Comparison of ENCODE assay signal across 22 cellular contexts in the genomic region with DNA sequence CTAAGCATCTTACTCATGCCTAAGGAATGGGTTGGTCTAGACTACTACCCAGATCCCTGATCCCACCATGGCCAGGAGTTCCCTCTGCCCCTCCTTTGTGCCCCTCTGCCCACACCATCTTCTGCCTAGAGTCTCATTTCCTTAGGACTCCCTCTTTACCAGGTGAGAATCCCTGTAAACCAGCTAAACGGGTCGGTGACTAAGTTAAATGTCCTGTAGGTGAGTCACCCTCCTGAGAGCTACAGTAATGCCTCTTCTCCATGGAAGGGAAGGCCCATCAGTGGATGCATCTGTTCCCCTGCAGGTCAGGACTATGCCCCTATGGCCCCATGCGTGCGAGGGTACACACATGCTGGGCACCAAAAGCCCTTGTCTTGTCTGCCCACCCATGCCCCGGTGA. TPM values are rescaled to one million over a fixed set of nuclear protein-coding genes. Genes with fewer than 3 reads are reported as not detected.
A peak's percentile ranks its signal among the peaks of the same experiment; 100 is the strongest.
DNase-seq lines count a peak whose midpoint lies in the region; FAIRE-seq and TF ChIP-seq lines count a peak whose summit lies in the region.
"Had no signal": no experiment of that assay in that cellular context is flagged by ENCODE, and none has a peak within 500 bp of the region (broad histone marks: within the 10 kb centered on the region; RNA-seq: fewer than 3 reads in every experiment).

No MANE protein-coding gene starts in this region.

- no peak overlapping the region for H3K27ac ChIP-seq in astrocyte (ENCODE audit: low read depth, low read length)
- no peak overlapping the region for H3K27ac ChIP-seq in osteoblast (ENCODE audit: low read depth, low read length)
- H3K27ac ChIP-seq: colonic mucosa, left ventricle myocardium inferior, parathyroid adenoma had no signal

- H3K4me3 Mint-ChIP-seq in Calu3 (ENCODE audit: low read depth, unreplicated experiment) (no peak overlapping the region), astrocyte (ENCODE audit: unreplicated experiment) (no peak overlapping the region)
- H3K4me3 Mint-ChIP-seq: natural killer cell had no signal

- no peak for TF ChIP-seq CTCF in Calu3 (IDR thresholded peaks at IDR 0.05; ENCODE audit: unreplicated experiment)
- TF ChIP-seq CTCF in astrocyte (IDR thresholded peaks at IDR 0.05; ENCODE audit: insufficient read depth, low read depth, low read length): no peak
- TF ChIP-seq CTCF in kidney epithelial cell (IDR thresholded peaks at IDR 0.05; ENCODE audit: insufficient read depth, low read length, poor library complexity, severe bottlenecking): no peak
- TF ChIP-seq CTCF in osteoblast (IDR thresholded peaks at IDR 0.05; ENCODE audit: extremely low read depth, low read depth, low read length): no peak

- H3K4me1 ChIP-seq in astrocyte (ENCODE audit: insufficient read depth, low read length) (no peaks in the 10 kb centered on the region), osteoblast (ENCODE audit: insufficient read depth, low read length) (no peaks in the 10 kb centered on the region)
- H3K4me1 ChIP-seq: colonic mucosa, left ventricle myocardium inferior, parathyroid adenoma had no signal

- no peaks in the 10 kb centered on the region for H3K27me3 ChIP-seq in astrocyte (ENCODE audit: insufficient read depth, low read length)
- no peaks in the 10 kb centered on the region for H3K27me3 ChIP-seq in kidney epithelial cell (ENCODE audit: control insufficient read depth, insufficient read depth, low read length)
- H3K27me3 ChIP-seq in osteoblast (ENCODE audit: insufficient read depth, low read length): no peaks in the 10 kb centered on the region
- H3K27me3 ChIP-seq: colonic mucosa, MG63 had no signal

- no peaks in the 10 kb centered on the region for H4K20me1 ChIP-seq in astrocyte (ENCODE audit: insufficient read depth, low read length)
- no peaks in the 10 kb centered on the region for H4K20me1 ChIP-seq in osteoblast (ENCODE audit: insufficient read depth, low read length)

- H3K36me3 ChIP-seq in astrocyte (ENCODE audit: insufficient read depth, low read length) (no peaks in the 10 kb centered on the region), kidney epithelial cell (ENCODE audit: control insufficient read depth, insufficient read depth, low read length) (no peaks in the 10 kb centered on the region), osteoblast (ENCODE audit: insufficient read depth, low read length) (no peaks in the 10 kb centered on the region)
- H3K36me3 ChIP-seq: colonic mucosa, left ventricle myocardium inferior, MG63 had no signal

- FAIRE-seq in astrocyte (lab: Jason Lieb, UNC): no peak
- FAIRE-seq: GM12878 had no signal

- H3K4me3 ChIP-seq in astrocyte (ENCODE audit: insufficient read depth, low read depth, low read length) (no peak overlapping the region), kidney epithelial cell (ENCODE audit: low read depth, low read length) (no peak overlapping the region), osteoblast (ENCODE audit: insufficient read depth, low read length) (no peak overlapping the region)
- H3K4me3 ChIP-seq: colonic mucosa, GM12878, left ventricle myocardium inferior, MG63 had no signal

- intact Hi-C loops in Calu3 (cut with micrococcal nuclease; ENCODE audit: unreplicated experiment): no loop called here

- BruUV-seq in Calu3 (replicated peaks; lab: Mats Ljungman, UMichigan): no TSS peak

- H3K9me3 Mint-ChIP-seq in Calu3 (ENCODE audit: low read depth, unreplicated experiment) (peaks cover 4% of the 10 kb centered on the region), astrocyte (ENCODE audit: unreplicated experiment) (peaks cover 2% of the 10 kb centered on the region)
- H3K9me3 Mint-ChIP-seq: natural killer cell had no signal

- H3K4me2 ChIP-seq in astrocyte (ENCODE audit: low read length): no peak overlapping the region
- H3K4me2 ChIP-seq in osteoblast (ENCODE audit: insufficient read depth, low read length): no peak overlapping the region

- H3K79me2 ChIP-seq in astrocyte (ENCODE audit: insufficient read depth, low read length): no peaks in the 10 kb centered on the region
- no peaks in the 10 kb centered on the region for H3K79me2 ChIP-seq in osteoblast (ENCODE audit: insufficient read depth, low read length)
- H3K79me2 ChIP-seq: parathyroid adenoma had no signal

- H3K27ac Mint-ChIP-seq in Calu3 (ENCODE audit: unreplicated experiment): peak overlapping the region; percentile 69
- H3K27ac Mint-ChIP-seq in astrocyte (ENCODE audit: unreplicated experiment): no peak overlapping the region
- H3K27ac Mint-ChIP-seq: natural killer cell had no signal

- DNase-seq in Calu3: peak; percentile 77
- DNase-seq in HT-29 (ENCODE audit: low spot score): peak; percentile 69
- DNase-seq in astrocyte (ENCODE audit: low read depth): peak; percentile 12
- DNase-seq in kidney epithelial cell (ENCODE audit: low read depth): peak; percentile 37
- DNase-seq in NCI-H2196 (lab: John Stamatoyannopoulos, UW; ENCODE audit: unreplicated experiment): no peak
- DNase-seq in activated CD8-positive, alpha-beta memory T cell treated with anti-CD3 and anti-CD28 coated beads for 24 hours: no peak
- DNase-seq in AG08395 (ENCODE audit: low spot score): no peak
- DNase-seq in osteoblast (ENCODE audit: insufficient read length, low spot score, missing footprints): no peak
- DNase-seq: activated CD4-positive, alpha-beta T cell treated with anti-CD3 and anti-CD28 coated beads, Interleukin-2, amount 50 U/mL, for 48 hours; activated CD4-positive, CD25-positive, alpha-beta regulatory T cell; activated gamma-delta T cell treated with Interleukin-2 at 50 U/mL for 16 hours; colonic mucosa; glutamatergic neuron; left ventricle myocardium inferior; MG63; natural killer cell; NCI-H1436; NCI-H2171; NCI-H526; stimulated activated CD4-positive, alpha-beta T cell treated with anti-CD3 and anti-CD28 coated beads, Interleukin-15, amount 100 ng/mL, for 24 hours had no signal

- H3K9ac ChIP-seq in astrocyte (ENCODE audit: low read length): no peak overlapping the region
- H3K9ac ChIP-seq: parathyroid adenoma had no signal

- CTCF ChIA-PET in Calu3 (lab: Charles Lee): interaction anchor here (0.6 kb wide), 2 partner anchors 12 to 834 kb away, joined by 3 to 4 read pairs; no protein-coding TSS in a partner anchor

- H3K9me3 ChIP-seq in astrocyte (ENCODE audit: insufficient read depth, low read depth, low read length): no peaks in the 10 kb centered on the region
- H3K9me3 ChIP-seq in osteoblast (ENCODE audit: low read depth, low read length): no peaks in the 10 kb centered on the region
- H3K9me3 ChIP-seq: colonic mucosa, left ventricle myocardium inferior, MG63 had no signal

- H3K27me3 Mint-ChIP-seq in Calu3 (ENCODE audit: unreplicated experiment): no peaks in the 10 kb centered on the region
- peaks cover 7% of the 10 kb centered on the region for H3K27me3 Mint-ChIP-seq in astrocyte (ENCODE audit: low read depth, unreplicated experiment)

- H3K36me3 Mint-ChIP-seq in Calu3 (ENCODE audit: insufficient read depth, unreplicated experiment): peaks cover 6% of the 10 kb centered on the region
- no peaks in the 10 kb centered on the region for H3K36me3 Mint-ChIP-seq in astrocyte (ENCODE audit: low read depth, unreplicated experiment)
- H3K36me3 Mint-ChIP-seq: natural killer cell had no signal

- peaks cover 32% of the 10 kb centered on the region for H3K4me1 Mint-ChIP-seq in Calu3 (ENCODE audit: low read depth, unreplicated experiment)
- H3K4me1 Mint-ChIP-seq in astrocyte (ENCODE audit: low read depth, unreplicated experiment): peaks cover 5% of the 10 kb centered on the region
- H3K4me1 Mint-ChIP-seq: natural killer cell had no signal

- H2AFZ ChIP-seq in astrocyte (ENCODE audit: low read depth, low read length) (no peak overlapping the region), osteoblast (ENCODE audit: low read length) (no peak overlapping the region)
- H2AFZ ChIP-seq: parathyroid adenoma had no signal

RNA-seq across cellular contexts. Expression of gene PTGR3, which starts 25.4 kb away (rescaled TPM):
- total RNA-seq in Calu3 (2022) (30.2 and 31.7 TPM in 2 replicates), astrocyte (8.4 and 12.7 TPM in 2 replicates), kidney epithelial cell (6.6 and 11.8 TPM in 2 replicates), osteoblast (8.3 and 10.3 TPM in 2 replicates)
- total RNA-seq in HT-29 (2014; rRNA removed; shearing (Covaris generic)): 7.0 and 16.1 TPM in 2 replicates

RNA-seq across cellular contexts. Expression of gene TSHZ1, which starts 27.1 kb away (rescaled TPM):
- total RNA-seq in Calu3 (2022): 8.6 and 10.8 TPM in 2 replicates
- 7.5 and 8.1 TPM in 2 replicates for total RNA-seq in HT-29 (2014; rRNA removed; shearing (Covaris generic))
- total RNA-seq in astrocyte: 2.7 and 2.9 TPM in 2 replicates
- total RNA-seq in kidney epithelial cell: 4.8 and 5.8 TPM in 2 replicates
- 8.5 and 10.5 TPM in 2 replicates for total RNA-seq in osteoblast

Comparison
In these comparisons a context has a peak if more than half of its experiments do, and no peak if none do; other contexts are left out.
1. DNase-seq: peak in Calu3 (single experiment), HT-29 (single experiment), astrocyte (single experiment) and kidney epithelial cell (single experiment); none in NCI-H2196 (single experiment), activated CD8-positive, alpha-beta memory T cell treated with anti-CD3 and anti-CD28 coated beads for 24 hours (single experiment), AG08395 (single experiment) and osteoblast (single experiment).